Comparison of ENCODE assay signal across 9 cellular contexts in the genomic region with DNA sequence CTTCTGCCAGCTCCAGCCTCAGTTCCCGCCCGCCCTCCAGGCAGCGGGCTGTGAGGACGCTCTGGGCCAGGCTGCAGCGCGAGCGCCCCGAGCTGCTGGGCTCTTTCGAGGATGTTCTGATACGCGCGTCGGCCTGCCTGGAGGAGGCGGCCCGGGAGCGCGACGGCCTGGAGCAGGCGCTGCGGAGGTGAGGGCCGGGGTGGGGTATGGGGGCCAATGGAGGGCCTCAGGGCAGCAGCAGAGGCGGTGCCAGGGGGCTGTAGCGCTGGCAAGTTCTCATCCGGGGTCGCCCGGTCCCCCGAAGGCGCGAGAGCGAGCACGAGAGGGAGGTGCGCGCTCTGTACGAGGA. TPM values are rescaled to one million over a fixed set of nuclear protein-coding genes. Genes with fewer than 3 reads are reported as not detected.
A peak's percentile ranks its signal among the peaks of the same experiment; 100 is the strongest.
DNase-seq lines count a peak whose midpoint lies in the region; ATAC-seq, FAIRE-seq and TF ChIP-seq lines count a peak whose summit lies in the region.
"Had no signal": no experiment of that assay in that cellular context is flagged by ENCODE, and none has a peak within 500 bp of the region (broad histone marks: within the 10 kb centered on the region; RNA-seq: fewer than 3 reads in every experiment).

No MANE protein-coding gene starts in this region.

- no peak for TF ChIP-seq POLR2A in GM12892 (IDR thresholded peaks at IDR 0.05; ENCODE audit: low read depth, low read length)

- H3K4me3 Mint-ChIP-seq in activated T-helper 17 cell treated with anti-CD3 and anti-CD28 coated beads, Interleukin-2, amount 50 U/mL, for 72 hours, result peak overlapping the region; percentile 43
- H3K4me3 Mint-ChIP-seq in immature natural killer cell, result peak overlapping the region; percentile 35 to 61 (median 60)
- H3K4me3 Mint-ChIP-seq in stimulated activated naive CD8-positive, alpha-beta T cell treated with anti-CD3 and anti-CD28 coated beads, Interleukin-15, Interleukin-2, amounts not matched to agents 100 ng/mL and 50 ng/mL, for 24 hours, result peak overlapping the region; percentile 17

- no peak for DNase-seq in HAP-1 (ENCODE audit: low spot score in 2 of 2)
- no peak for DNase-seq in immature natural killer cell
- no peak for DNase-seq in SW480 (ENCODE audit: low spot score)
- no peak for DNase-seq in UCSD-AML1 (lab: John Stamatoyannopoulos, UW; ENCODE audit: unreplicated experiment)
- DNase-seq in GM12892 (ENCODE audit: insufficient read length), result no peak
- DNase-seq: NCI-H226 had no signal

- H3K27me3 ChIP-seq in HAP-1 (ENCODE audit: low read depth), result no peaks in the 10 kb centered on the region

- ATAC-seq in activated T-helper 17 cell treated with anti-CD3 and anti-CD28 coated beads, Interleukin-2, amount 50 U/mL, for 72 hours (replicated peaks), result no peak

- no peak overlapping the region for H3K27ac Mint-ChIP-seq in activated T-helper 17 cell treated with anti-CD3 and anti-CD28 coated beads, Interleukin-2, amount 50 U/mL, for 72 hours
- no peak overlapping the region for H3K27ac Mint-ChIP-seq in immature natural killer cell
- H3K27ac Mint-ChIP-seq in stimulated activated naive CD8-positive, alpha-beta T cell treated with anti-CD3 and anti-CD28 coated beads, Interleukin-15, Interleukin-2, amounts not matched to agents 100 ng/mL and 50 ng/mL, for 24 hours, result no peak overlapping the region
- H3K27ac Mint-ChIP-seq: activated T-helper 1 cell treated with anti-CD3 and anti-CD28 coated beads, Interleukin-12 subunit alpha, Interleukin-12 subunit beta, Interleukin-2, Interleukin-4 antibody, amounts not matched to agents 30 ng/mL and 10 ng/mL and 1 ng/mL, durations not matched to agents 14 hours and 24 hours and 36 hours had no signal

- in situ Hi-C loops in HAP-1 (cut with MboI; ENCODE audit: low sequenced_read_pairs), result no loop called here

- H3K9me3 Mint-ChIP-seq in activated T-helper 17 cell treated with anti-CD3 and anti-CD28 coated beads, Interleukin-2, amount 50 U/mL, for 72 hours, result no peaks in the 10 kb centered on the region
- no peaks in the 10 kb centered on the region for H3K9me3 Mint-ChIP-seq in immature natural killer cell
- no peaks in the 10 kb centered on the region for H3K9me3 Mint-ChIP-seq in stimulated activated naive CD8-positive, alpha-beta T cell treated with anti-CD3 and anti-CD28 coated beads, Interleukin-15, Interleukin-2, amounts not matched to agents 100 ng/mL and 50 ng/mL, for 24 hours
- H3K9me3 Mint-ChIP-seq: activated T-helper 1 cell treated with anti-CD3 and anti-CD28 coated beads, Interleukin-12 subunit alpha, Interleukin-12 subunit beta, Interleukin-2, Interleukin-4 antibody, amounts not matched to agents 30 ng/mL and 10 ng/mL and 1 ng/mL, durations not matched to agents 14 hours and 24 hours and 36 hours had no signal

- peaks cover 6% of the 10 kb centered on the region; the same call in 1 of the 2 replicates for H3K36me3 ChIP-seq in HAP-1 (replicated peaks)

- no peak for FAIRE-seq in GM12892 (lab: Jason Lieb, UNC)

- peak overlapping the region; percentile 45 for H3K4me3 ChIP-seq in HAP-1

- H3K9me3 ChIP-seq in HAP-1, result no peaks in the 10 kb centered on the region

- peaks cover 49% of the 10 kb centered on the region for H3K4me1 ChIP-seq in HAP-1

- H3K4me1 Mint-ChIP-seq in activated T-helper 17 cell treated with anti-CD3 and anti-CD28 coated beads, Interleukin-2, amount 50 U/mL, for 72 hours, result peaks cover 10% of the 10 kb centered on the region
- H3K4me1 Mint-ChIP-seq in immature natural killer cell, result peaks cover 0 to 31% of the 10 kb centered on the region in 2 donors
- H3K4me1 Mint-ChIP-seq in stimulated activated naive CD8-positive, alpha-beta T cell treated with anti-CD3 and anti-CD28 coated beads, Interleukin-15, Interleukin-2, amounts not matched to agents 100 ng/mL and 50 ng/mL, for 24 hours (ENCODE audit: low read depth), result peaks cover 45% of the 10 kb centered on the region

- peaks cover 7% of the 10 kb centered on the region for H3K36me3 Mint-ChIP-seq in activated T-helper 17 cell treated with anti-CD3 and anti-CD28 coated beads, Interleukin-2, amount 50 U/mL, for 72 hours (ENCODE audit: low read depth)
- peaks cover 0 to 5% (median 3%) of the 10 kb centered on the region in 3 donors for H3K36me3 Mint-ChIP-seq in immature natural killer cell
- peaks cover 4% of the 10 kb centered on the region for H3K36me3 Mint-ChIP-seq in stimulated activated naive CD8-positive, alpha-beta T cell treated with anti-CD3 and anti-CD28 coated beads, Interleukin-15, Interleukin-2, amounts not matched to agents 100 ng/mL and 50 ng/mL, for 24 hours (ENCODE audit: low read depth)

- H3K27me3 Mint-ChIP-seq in activated T-helper 17 cell treated with anti-CD3 and anti-CD28 coated beads, Interleukin-2, amount 50 U/mL, for 72 hours, result peaks cover 7% of the 10 kb centered on the region
- H3K27me3 Mint-ChIP-seq in immature natural killer cell (ENCODE audit: low read depth in 3 of 3), result peaks cover 7 to 20% (median 8%) of the 10 kb centered on the region in 3 donors
- peaks cover 31% of the 10 kb centered on the region for H3K27me3 Mint-ChIP-seq in stimulated activated naive CD8-positive, alpha-beta T cell treated with anti-CD3 and anti-CD28 coated beads, Interleukin-15, Interleukin-2, amounts not matched to agents 100 ng/mL and 50 ng/mL, for 24 hours

RNA-seq across cellular contexts. Expression of gene CRACR2B, which starts 2.2 kb away (rescaled TPM):
- 1 to 10 TPM; 1.4 to 1.9 TPM for total RNA-seq in activated T-helper 17 cell treated with anti-CD3 and anti-CD28 coated beads, Interleukin-2, amount 50 U/mL, for 72 hours
- 1 to 10 TPM in 1 of 3 donors, under 1 TPM in 1, not detected in 1; 0.74 to 2.2 TPM for polyA plus RNA-seq in immature natural killer cell
- polyA plus RNA-seq in GM12892 (2012; ENCODE audit: missing spikeins), result 1.6 TPM

RNA-seq across cellular contexts. Expression of gene CD151, which starts 2.8 kb away (rescaled TPM):
- 10 to 100 TPM; 61.5 to 74.6 TPM for total RNA-seq in activated T-helper 17 cell treated with anti-CD3 and anti-CD28 coated beads, Interleukin-2, amount 50 U/mL, for 72 hours
- polyA plus RNA-seq in immature natural killer cell, result 10 to 100 TPM; 19.7 to 25.7 (median 23.7) TPM
- polyA plus RNA-seq in GM12892 (2012; ENCODE audit: missing spikeins), result 10.3 TPM

RNA-seq across cellular contexts. Expression of gene PNPLA2, which starts 11.2 kb away (rescaled TPM):
- 10 to 100 TPM; 36.8 to 39.3 TPM for total RNA-seq in activated T-helper 17 cell treated with anti-CD3 and anti-CD28 coated beads, Interleukin-2, amount 50 U/mL, for 72 hours
- 10 to 100 TPM; 10.9 to 42.3 (median 23.4) TPM for polyA plus RNA-seq in immature natural killer cell
- polyA plus RNA-seq in GM12892 (2012; ENCODE audit: missing spikeins), result 5.5 TPM

RNA-seq across cellular contexts. Expression of gene POLR2L, which starts 12.4 kb away (rescaled TPM):
- total RNA-seq in activated T-helper 17 cell treated with anti-CD3 and anti-CD28 coated beads, Interleukin-2, amount 50 U/mL, for 72 hours, result 100 to 1,000 TPM in 1 of 2 donors, 10 to 100 TPM in 1; 41.2 to 106 TPM
- polyA plus RNA-seq in immature natural killer cell, result 100 to 1,000 TPM; 139 to 200 (median 142) TPM
- 59.6 TPM for polyA plus RNA-seq in GM12892 (2012; ENCODE audit: missing spikeins)

RNA-seq across cellular contexts. Expression of gene TSPAN4, which starts 12.7 kb away (rescaled TPM):
- total RNA-seq in activated T-helper 17 cell treated with anti-CD3 and anti-CD28 coated beads, Interleukin-2, amount 50 U/mL, for 72 hours, result 10 to 100 TPM in 1 of 2 donors, 1 to 10 TPM in 1; 6.0 to 11.2 TPM
- polyA plus RNA-seq in immature natural killer cell, result 10 to 100 TPM; 23.4 to 38.7 (median 37.2) TPM
- polyA plus RNA-seq in GM12892 (2012; ENCODE audit: missing spikeins), result 3.3 TPM
